In genomic region chr1:248810727-248811513, GRCh38 we compare ENCODE assay signal across 14 cellular contexts. TPM values are rescaled to one million over a fixed set of nuclear protein-coding genes. Genes with fewer than 3 reads are reported as not detected.
A peak's percentile ranks its signal among the peaks of the same experiment; 100 is the strongest.
DNase-seq lines count a peak whose midpoint lies in the region; ATAC-seq and TF ChIP-seq lines count a peak whose summit lies in the region.
"Had no signal": no experiment of that assay in that cellular context is flagged by ENCODE, and none has a peak within 500 bp of the region (broad histone marks: within the 10 kb centered on the region; RNA-seq: fewer than 3 reads in every experiment).

No MANE protein-coding gene starts in this region.

- ATAC-seq in PC-3 (peak; percentile 62), GM21367 (IDR thresholded peaks at IDR 0.05; ENCODE audit: unreplicated experiment) (no peak), GM21825 (IDR thresholded peaks at IDR 0.05; ENCODE audit: unreplicated experiment) (no peak), GM21390 (IDR thresholded peaks at IDR 0.05; ENCODE audit: unreplicated experiment) (no peak)

- H2AFZ ChIP-seq in PC-3 (ENCODE audit: low read length) = no peak overlapping the region
- H2AFZ ChIP-seq: parathyroid adenoma had no signal

- H3K4me2 ChIP-seq in BLaER1 = peak overlapping the region; percentile 94
- peak overlapping the region; percentile 38 for H3K4me2 ChIP-seq in PC-3 (ENCODE audit: low read length)

- CTCF ChIA-PET in PC-3 (lab: Charles Lee) = interaction anchor here (1.3 kb wide), 1 partner anchor 107 kb away, joined by 4 read pairs; no protein-coding TSS in a partner anchor
- CTCF ChIA-PET in CD8-positive, alpha-beta memory T cell (lab: Charles Lee) = interaction anchor here (1.7 kb wide), 1 partner anchor 15 kb away, joined by 6 read pairs; the partner anchor contains the start of gene SH3BP5L

- H3K4me1 Mint-ChIP-seq in nephron progenitor cell = peaks cover 4% of the 10 kb centered on the region
- H3K4me1 Mint-ChIP-seq in CD8-positive, alpha-beta memory T cell = peaks cover under 1 to 5% (median 4%) of the 10 kb centered on the region in 3 donors

- peak overlapping the region; percentile 59 for H3K9ac ChIP-seq in BLaER1
- no peak overlapping the region for H3K9ac ChIP-seq in PC-3 (ENCODE audit: low read length)
- H3K9ac ChIP-seq: parathyroid adenoma had no signal

- H3F3A ChIP-seq in PC-3 (ENCODE audit: low read length, unreplicated experiment) = no peaks in the 10 kb centered on the region

- H3K27ac Mint-ChIP-seq in nephron progenitor cell = peak overlapping the region; percentile 87
- H3K27ac Mint-ChIP-seq in CD8-positive, alpha-beta memory T cell = peak overlapping the region in 2 of 8 donors; percentile 17 to 86
- H3K27ac Mint-ChIP-seq: activated naive CD8-positive, alpha-beta T cell treated with anti-CD3 and anti-CD28 coated beads for 36 hours had no signal

- peaks cover 36% of the 10 kb centered on the region for H3K36me3 Mint-ChIP-seq in nephron progenitor cell (ENCODE audit: low read depth)
- H3K36me3 Mint-ChIP-seq in CD8-positive, alpha-beta memory T cell = peaks cover 10 to 52% (median 14%) of the 10 kb centered on the region in 3 donors

- H3K4me1 ChIP-seq in BLaER1 = peaks cover 82% of the 10 kb centered on the region
- H3K4me1 ChIP-seq in PC-3 (ENCODE audit: insufficient read depth, low read length) = peaks cover 22% of the 10 kb centered on the region
- peaks cover 5% of the 10 kb centered on the region for H3K4me1 ChIP-seq in CD8-positive, alpha-beta memory T cell (ENCODE audit: insufficient read depth, low read length)
- H3K4me1 ChIP-seq: parathyroid adenoma had no signal

- no peaks in the 10 kb centered on the region for H4K20me1 ChIP-seq in BLaER1
- H4K20me1 ChIP-seq in PC-3 (ENCODE audit: low read length) = no peaks in the 10 kb centered on the region

- intact Hi-C loops in PC-3 (cut with micrococcal nuclease) = loop anchor here (1.0 kb wide), 1 partner anchor 12 kb away; no protein-coding TSS in a partner anchor

- H3K9me3 ChIP-seq in BLaER1 (no peaks in the 10 kb centered on the region), PC-3 (ENCODE audit: low read length) (no peaks in the 10 kb centered on the region)
- H3K9me3 ChIP-seq in CD8-positive, alpha-beta memory T cell (ENCODE audit: low read length) = no peaks in the 10 kb centered on the region

- peaks cover 48% of the 10 kb centered on the region for H3K36me3 ChIP-seq in BLaER1
- peaks cover 42% of the 10 kb centered on the region for H3K36me3 ChIP-seq in PC-3 (ENCODE audit: low read depth, low read length)
- H3K36me3 ChIP-seq in CD8-positive, alpha-beta memory T cell (ENCODE audit: insufficient read depth, low read length) = peaks cover 23% of the 10 kb centered on the region

- peaks cover 6% of the 10 kb centered on the region for H3K27me3 Mint-ChIP-seq in nephron progenitor cell (ENCODE audit: low read depth, poor library complexity)
- no peaks in the 10 kb centered on the region for H3K27me3 Mint-ChIP-seq in CD8-positive, alpha-beta memory T cell
- H3K27me3 Mint-ChIP-seq: activated naive CD8-positive, alpha-beta T cell treated with anti-CD3 and anti-CD28 coated beads for 36 hours had no signal

- H3K4me3 ChIP-seq in BLaER1 (peak overlapping the region; percentile 48), PC-3 (ENCODE audit: low read length) (no peak overlapping the region)
- no peak overlapping the region for H3K4me3 ChIP-seq in CD8-positive, alpha-beta memory T cell (ENCODE audit: low read length)

- H3K9me2 ChIP-seq in PC-3 (replicated peaks; ENCODE audit: low read length) = no peaks in the 10 kb centered on the region

- no peak for TF ChIP-seq CTCF in PC-3 (conservative IDR thresholded peaks at IDR 0.05; ENCODE audit: low read depth, low read length)
- no peak for TF ChIP-seq CTCF in nephron progenitor cell (IDR thresholded peaks at IDR 0.05)

- H3K9me3 Mint-ChIP-seq in nephron progenitor cell = no peaks in the 10 kb centered on the region
- no peaks in the 10 kb centered on the region for H3K9me3 Mint-ChIP-seq in CD8-positive, alpha-beta memory T cell
- H3K9me3 Mint-ChIP-seq: activated naive CD8-positive, alpha-beta T cell treated with anti-CD3 and anti-CD28 coated beads for 36 hours had no signal

- H3K4me3 Mint-ChIP-seq in nephron progenitor cell = no peak overlapping the region
- H3K4me3 Mint-ChIP-seq in CD8-positive, alpha-beta memory T cell = no peak overlapping the region
- H3K4me3 Mint-ChIP-seq: activated naive CD8-positive, alpha-beta T cell treated with anti-CD3 and anti-CD28 coated beads for 36 hours had no signal

- DNase-seq in PC-3 (peak; percentile 89), fibroblast of peridontal ligament (ENCODE audit: extremely low read depth) (peak; percentile 51), nephron progenitor cell (no peak)
- DNase-seq in CD8-positive, alpha-beta memory T cell = no peak
- DNase-seq: activated naive CD8-positive, alpha-beta T cell treated with anti-CD3 and anti-CD28 coated beads for 36 hours; NCI-H345; RPMI8226; stimulated activated CD4-positive, alpha-beta T cell treated with anti-CD3 and anti-CD28 coated beads, Interleukin-1b, Interleukin-23, amount 100 ng/mL, for 48 hours had no signal

- POLR2A ChIA-PET in PC-3 (lab: Charles Lee; ENCODE audit: unreplicated experiment) = no interaction called here
- POLR2A ChIA-PET in CD8-positive, alpha-beta memory T cell (lab: Charles Lee) = no interaction called here

- no peaks in the 10 kb centered on the region; the same call in 1 of the 2 replicates for H3K79me2 ChIP-seq in PC-3 (ENCODE audit: low read length)
- H3K79me2 ChIP-seq: parathyroid adenoma had no signal

- H3K27me3 ChIP-seq in BLaER1 (no peaks in the 10 kb centered on the region), PC-3 (ENCODE audit: low read length) (no peaks in the 10 kb centered on the region)
- no peaks in the 10 kb centered on the region for H3K27me3 ChIP-seq in CD8-positive, alpha-beta memory T cell (ENCODE audit: insufficient read depth, low read length, poor library complexity, severe bottlenecking)

- TSS peak; percentile 7 for BruUV-seq in PC-3 (replicated peaks; lab: Mats Ljungman, UMichigan)

- peak overlapping the region; percentile 82 for H3K27ac ChIP-seq in BLaER1
- H3K27ac ChIP-seq in PC-3 (ENCODE audit: low read length) = peak overlapping the region; percentile 16
- H3K27ac ChIP-seq in CD8-positive, alpha-beta memory T cell (ENCODE audit: low read depth, low read length) = no peak overlapping the region
- H3K27ac ChIP-seq: parathyroid adenoma had no signal

RNA-seq across cellular contexts. Expression of gene SH3BP5L, which starts 14.8 kb away (rescaled TPM):
- 63.5 and 70.6 TPM in 2 replicates for total RNA-seq in PC-3 (2014; rRNA removed)
- total RNA-seq in CD8-positive, alpha-beta memory T cell = 10 to 100 TPM; 20.1 to 21.8 TPM
- polyA plus RNA-seq in CD8-positive, alpha-beta memory T cell = 3.8 TPM

RNA-seq across cellular contexts. Expression of gene ZNF672, which starts 27.1 kb away (rescaled TPM):
- total RNA-seq in PC-3 (2014; rRNA removed) = 83.9 and 89.4 TPM in 2 replicates
- total RNA-seq in CD8-positive, alpha-beta memory T cell = 10 to 100 TPM; 52.1 to 55.2 TPM
- polyA plus RNA-seq in CD8-positive, alpha-beta memory T cell = 29.6 TPM

RNA-seq across cellular contexts. Expression of gene ZNF692, which starts 48.0 kb away (rescaled TPM):
- total RNA-seq in PC-3 (2014; rRNA removed) = 71.9 and 85.4 TPM in 2 replicates
- 10 to 100 TPM; 56.0 to 58.7 TPM for total RNA-seq in CD8-positive, alpha-beta memory T cell
- polyA plus RNA-seq in CD8-positive, alpha-beta memory T cell = 9.6 TPM

RNA-seq across cellular contexts. Expression of gene LYPD8, which starts 55.4 kb away (rescaled TPM):
- not detected in 2 replicates for total RNA-seq in PC-3 (2014; rRNA removed)
- not detected for total RNA-seq in CD8-positive, alpha-beta memory T cell
- polyA plus RNA-seq in CD8-positive, alpha-beta memory T cell = not detected
- total RNA-seq: activated naive CD8-positive, alpha-beta T cell treated with anti-CD3 and anti-CD28 coated beads for 36 hours; lung microvascular endothelial cell had no signal

Comparison
In these comparisons a context has a peak if more than half of its experiments do, and no peak if none do; other contexts are left out.
1. DNase-seq: peak in PC-3 (single experiment) and fibroblast of peridontal ligament (single experiment); none in nephron progenitor cell (single experiment) and CD8-positive, alpha-beta memory T cell (0 of 5).